Comparison of ENCODE assay signal across 2 cellular contexts in the genomic region with DNA sequence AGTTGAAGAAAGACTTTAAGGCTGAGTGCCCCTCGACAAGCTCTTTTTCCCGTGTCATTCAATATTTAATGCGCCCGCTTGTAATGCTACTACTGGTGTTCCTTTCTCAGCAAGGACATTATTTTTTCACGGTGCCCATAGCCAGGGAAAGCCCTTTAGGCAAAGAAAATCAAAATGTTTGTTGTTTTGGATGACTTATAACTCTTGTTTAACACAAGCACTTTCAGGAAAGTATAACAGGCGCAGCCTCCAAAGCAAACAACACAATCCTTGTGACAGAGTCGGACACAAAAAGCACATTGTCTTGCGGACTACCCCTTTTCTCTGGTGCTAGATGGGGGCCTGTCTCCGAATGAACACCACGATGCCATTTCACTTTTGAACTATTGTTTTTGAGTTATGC.
TF ChIP-seq lines count a peak whose summit lies in the region.

No MANE protein-coding gene starts in this region.

TF ChIP-seq in SK-N-SH, 30 proteins besides CTCF, POLR2A, EP300 and RAD21 (continued from another document):
- TF ChIP-seq, protein P1, sequence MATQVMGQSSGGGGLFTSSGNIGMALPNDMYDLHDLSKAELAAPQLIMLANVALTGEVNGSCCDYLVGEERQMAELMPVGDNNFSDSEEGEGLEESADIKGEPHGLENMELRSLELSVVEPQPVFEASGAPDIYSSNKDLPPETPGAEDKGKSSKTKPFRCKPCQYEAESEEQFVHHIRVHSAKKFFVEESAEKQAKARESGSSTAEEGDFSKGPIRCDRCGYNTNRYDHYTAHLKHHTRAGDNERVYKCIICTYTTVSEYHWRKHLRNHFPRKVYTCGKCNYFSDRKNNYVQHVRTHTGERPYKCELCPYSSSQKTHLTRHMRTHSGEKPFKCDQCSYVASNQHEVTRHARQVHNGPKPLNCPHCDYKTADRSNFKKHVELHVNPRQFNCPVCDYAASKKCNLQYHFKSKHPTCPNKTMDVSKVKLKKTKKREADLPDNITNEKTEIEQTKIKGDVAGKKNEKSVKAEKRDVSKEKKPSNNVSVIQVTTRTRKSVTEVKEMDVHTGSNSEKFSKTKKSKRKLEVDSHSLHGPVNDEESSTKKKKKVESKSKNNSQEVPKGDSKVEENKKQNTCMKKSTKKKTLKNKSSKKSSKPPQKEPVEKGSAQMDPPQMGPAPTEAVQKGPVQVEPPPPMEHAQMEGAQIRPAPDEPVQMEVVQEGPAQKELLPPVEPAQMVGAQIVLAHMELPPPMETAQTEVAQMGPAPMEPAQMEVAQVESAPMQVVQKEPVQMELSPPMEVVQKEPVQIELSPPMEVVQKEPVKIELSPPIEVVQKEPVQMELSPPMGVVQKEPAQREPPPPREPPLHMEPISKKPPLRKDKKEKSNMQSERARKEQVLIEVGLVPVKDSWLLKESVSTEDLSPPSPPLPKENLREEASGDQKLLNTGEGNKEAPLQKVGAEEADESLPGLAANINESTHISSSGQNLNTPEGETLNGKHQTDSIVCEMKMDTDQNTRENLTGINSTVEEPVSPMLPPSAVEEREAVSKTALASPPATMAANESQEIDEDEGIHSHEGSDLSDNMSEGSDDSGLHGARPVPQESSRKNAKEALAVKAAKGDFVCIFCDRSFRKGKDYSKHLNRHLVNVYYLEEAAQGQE (IDR thresholded peaks at IDR 0.05; ENCODE audit: low read depth, low read length): no peak
- no peak for TF ChIP-seq MEF2A (IDR thresholded peaks at IDR 0.05; ENCODE audit: borderline replicate concordance, low read depth)

TF ChIP-seq in SK-N-SH treated with all-trans-retinoic acid at 6 μM for 48 hours, 23 proteins besides CTCF, POLR2A, EP300 and RAD21:
- TF ChIP-seq, protein P2, sequence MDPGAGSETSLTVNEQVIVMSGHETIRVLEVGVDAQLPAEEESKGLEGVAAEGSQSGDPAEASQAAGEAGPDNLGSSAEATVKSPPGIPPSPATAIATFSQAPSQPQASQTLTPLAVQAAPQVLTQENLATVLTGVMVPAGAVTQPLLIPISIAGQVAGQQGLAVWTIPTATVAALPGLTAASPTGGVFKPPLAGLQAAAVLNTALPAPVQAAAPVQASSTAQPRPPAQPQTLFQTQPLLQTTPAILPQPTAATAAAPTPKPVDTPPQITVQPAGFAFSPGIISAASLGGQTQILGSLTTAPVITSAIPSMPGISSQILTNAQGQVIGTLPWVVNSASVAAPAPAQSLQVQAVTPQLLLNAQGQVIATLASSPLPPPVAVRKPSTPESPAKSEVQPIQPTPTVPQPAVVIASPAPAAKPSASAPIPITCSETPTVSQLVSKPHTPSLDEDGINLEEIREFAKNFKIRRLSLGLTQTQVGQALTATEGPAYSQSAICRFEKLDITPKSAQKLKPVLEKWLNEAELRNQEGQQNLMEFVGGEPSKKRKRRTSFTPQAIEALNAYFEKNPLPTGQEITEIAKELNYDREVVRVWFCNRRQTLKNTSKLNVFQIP (CRISPR knock-in tag; IDR thresholded peaks at IDR 0.05; ENCODE audit: borderline replicate concordance, low read depth): no peak
- TF ChIP-seq, protein P3, sequence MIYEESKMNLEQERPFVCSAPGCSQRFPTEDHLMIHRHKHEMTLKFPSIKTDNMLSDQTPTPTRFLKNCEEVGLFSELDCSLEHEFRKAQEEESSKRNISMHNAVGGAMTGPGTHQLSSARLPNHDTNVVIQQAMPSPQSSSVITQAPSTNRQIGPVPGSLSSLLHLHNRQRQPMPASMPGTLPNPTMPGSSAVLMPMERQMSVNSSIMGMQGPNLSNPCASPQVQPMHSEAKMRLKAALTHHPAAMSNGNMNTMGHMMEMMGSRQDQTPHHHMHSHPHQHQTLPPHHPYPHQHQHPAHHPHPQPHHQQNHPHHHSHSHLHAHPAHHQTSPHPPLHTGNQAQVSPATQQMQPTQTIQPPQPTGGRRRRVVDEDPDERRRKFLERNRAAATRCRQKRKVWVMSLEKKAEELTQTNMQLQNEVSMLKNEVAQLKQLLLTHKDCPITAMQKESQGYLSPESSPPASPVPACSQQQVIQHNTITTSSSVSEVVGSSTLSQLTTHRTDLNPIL (CRISPR knock-in tag; IDR thresholded peaks at IDR 0.05; ENCODE audit: low read depth): no peak
- TF ChIP-seq ESRRG (CRISPR knock-in tag; IDR thresholded peaks at IDR 0.05): no peak
- TF ChIP-seq BACH2 (CRISPR knock-in tag; IDR thresholded peaks at IDR 0.05; ENCODE audit: borderline replicate concordance): no peak
- no peak for TF ChIP-seq TOX (CRISPR knock-in tag; IDR thresholded peaks at IDR 0.05; ENCODE audit: borderline replicate concordance)
- no peak for TF ChIP-seq ZNF8 (CRISPR knock-in tag; IDR thresholded peaks at IDR 0.05)
- TF ChIP-seq, protein P4, sequence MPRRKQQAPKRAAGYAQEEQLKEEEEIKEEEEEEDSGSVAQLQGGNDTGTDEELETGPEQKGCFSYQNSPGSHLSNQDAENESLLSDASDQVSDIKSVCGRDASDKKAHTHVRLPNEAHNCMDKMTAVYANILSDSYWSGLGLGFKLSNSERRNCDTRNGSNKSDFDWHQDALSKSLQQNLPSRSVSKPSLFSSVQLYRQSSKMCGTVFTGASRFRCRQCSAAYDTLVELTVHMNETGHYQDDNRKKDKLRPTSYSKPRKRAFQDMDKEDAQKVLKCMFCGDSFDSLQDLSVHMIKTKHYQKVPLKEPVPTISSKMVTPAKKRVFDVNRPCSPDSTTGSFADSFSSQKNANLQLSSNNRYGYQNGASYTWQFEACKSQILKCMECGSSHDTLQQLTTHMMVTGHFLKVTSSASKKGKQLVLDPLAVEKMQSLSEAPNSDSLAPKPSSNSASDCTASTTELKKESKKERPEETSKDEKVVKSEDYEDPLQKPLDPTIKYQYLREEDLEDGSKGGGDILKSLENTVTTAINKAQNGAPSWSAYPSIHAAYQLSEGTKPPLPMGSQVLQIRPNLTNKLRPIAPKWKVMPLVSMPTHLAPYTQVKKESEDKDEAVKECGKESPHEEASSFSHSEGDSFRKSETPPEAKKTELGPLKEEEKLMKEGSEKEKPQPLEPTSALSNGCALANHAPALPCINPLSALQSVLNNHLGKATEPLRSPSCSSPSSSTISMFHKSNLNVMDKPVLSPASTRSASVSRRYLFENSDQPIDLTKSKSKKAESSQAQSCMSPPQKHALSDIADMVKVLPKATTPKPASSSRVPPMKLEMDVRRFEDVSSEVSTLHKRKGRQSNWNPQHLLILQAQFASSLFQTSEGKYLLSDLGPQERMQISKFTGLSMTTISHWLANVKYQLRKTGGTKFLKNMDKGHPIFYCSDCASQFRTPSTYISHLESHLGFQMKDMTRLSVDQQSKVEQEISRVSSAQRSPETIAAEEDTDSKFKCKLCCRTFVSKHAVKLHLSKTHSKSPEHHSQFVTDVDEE (CRISPR knock-in tag; IDR thresholded peaks at IDR 0.05): no peak
- no peak for TF ChIP-seq ZNF565 (CRISPR knock-in tag; conservative IDR thresholded peaks at IDR 0.05; ENCODE audit: low read depth)
- no peak for TF ChIP-seq RARB (CRISPR knock-in tag; IDR thresholded peaks at IDR 0.05)
- TF ChIP-seq, protein P5, sequence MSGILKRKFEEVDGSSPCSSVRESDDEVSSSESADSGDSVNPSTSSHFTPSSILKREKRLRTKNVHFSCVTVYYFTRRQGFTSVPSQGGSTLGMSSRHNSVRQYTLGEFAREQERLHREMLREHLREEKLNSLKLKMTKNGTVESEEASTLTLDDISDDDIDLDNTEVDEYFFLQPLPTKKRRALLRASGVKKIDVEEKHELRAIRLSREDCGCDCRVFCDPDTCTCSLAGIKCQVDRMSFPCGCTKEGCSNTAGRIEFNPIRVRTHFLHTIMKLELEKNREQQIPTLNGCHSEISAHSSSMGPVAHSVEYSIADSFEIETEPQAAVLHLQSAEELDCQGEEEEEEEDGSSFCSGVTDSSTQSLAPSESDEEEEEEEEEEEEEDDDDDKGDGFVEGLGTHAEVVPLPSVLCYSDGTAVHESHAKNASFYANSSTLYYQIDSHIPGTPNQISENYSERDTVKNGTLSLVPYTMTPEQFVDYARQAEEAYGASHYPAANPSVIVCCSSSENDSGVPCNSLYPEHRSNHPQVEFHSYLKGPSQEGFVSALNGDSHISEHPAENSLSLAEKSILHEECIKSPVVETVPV (CRISPR knock-in tag; IDR thresholded peaks at IDR 0.05): no peak
- TF ChIP-seq ZNF70 (CRISPR knock-in tag; IDR thresholded peaks at IDR 0.05): no peak
- TF ChIP-seq ARNTL (CRISPR knock-in tag; IDR thresholded peaks at IDR 0.05; ENCODE audit: borderline replicate concordance, low read depth): no peak
- no peak for TF ChIP-seq SNAI2 (CRISPR knock-in tag; IDR thresholded peaks at IDR 0.05)
- TF ChIP-seq, protein P6, sequence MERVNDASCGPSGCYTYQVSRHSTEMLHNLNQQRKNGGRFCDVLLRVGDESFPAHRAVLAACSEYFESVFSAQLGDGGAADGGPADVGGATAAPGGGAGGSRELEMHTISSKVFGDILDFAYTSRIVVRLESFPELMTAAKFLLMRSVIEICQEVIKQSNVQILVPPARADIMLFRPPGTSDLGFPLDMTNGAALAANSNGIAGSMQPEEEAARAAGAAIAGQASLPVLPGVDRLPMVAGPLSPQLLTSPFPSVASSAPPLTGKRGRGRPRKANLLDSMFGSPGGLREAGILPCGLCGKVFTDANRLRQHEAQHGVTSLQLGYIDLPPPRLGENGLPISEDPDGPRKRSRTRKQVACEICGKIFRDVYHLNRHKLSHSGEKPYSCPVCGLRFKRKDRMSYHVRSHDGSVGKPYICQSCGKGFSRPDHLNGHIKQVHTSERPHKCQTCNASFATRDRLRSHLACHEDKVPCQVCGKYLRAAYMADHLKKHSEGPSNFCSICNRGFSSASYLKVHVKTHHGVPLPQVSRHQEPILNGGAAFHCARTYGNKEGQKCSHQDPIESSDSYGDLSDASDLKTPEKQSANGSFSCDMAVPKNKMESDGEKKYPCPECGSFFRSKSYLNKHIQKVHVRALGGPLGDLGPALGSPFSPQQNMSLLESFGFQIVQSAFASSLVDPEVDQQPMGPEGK (CRISPR knock-in tag; IDR thresholded peaks at IDR 0.05; ENCODE audit: borderline replicate concordance): no peak
- no peak for TF ChIP-seq ZFP3 (CRISPR knock-in tag; IDR thresholded peaks at IDR 0.05)
- TF ChIP-seq ISL1 (CRISPR knock-in tag; IDR thresholded peaks at IDR 0.05): no peak
- no peak for TF ChIP-seq PPARA (CRISPR knock-in tag; IDR thresholded peaks at IDR 0.05; ENCODE audit: borderline replicate concordance)
- TF ChIP-seq GLIS3 (CRISPR knock-in tag; IDR thresholded peaks at IDR 0.05): no peak
- TF ChIP-seq ZC3H10 (CRISPR knock-in tag; IDR thresholded peaks at IDR 0.05): no peak
